Comparison of ENCODE assay signal across 1 cellular context in the genomic region with DNA sequence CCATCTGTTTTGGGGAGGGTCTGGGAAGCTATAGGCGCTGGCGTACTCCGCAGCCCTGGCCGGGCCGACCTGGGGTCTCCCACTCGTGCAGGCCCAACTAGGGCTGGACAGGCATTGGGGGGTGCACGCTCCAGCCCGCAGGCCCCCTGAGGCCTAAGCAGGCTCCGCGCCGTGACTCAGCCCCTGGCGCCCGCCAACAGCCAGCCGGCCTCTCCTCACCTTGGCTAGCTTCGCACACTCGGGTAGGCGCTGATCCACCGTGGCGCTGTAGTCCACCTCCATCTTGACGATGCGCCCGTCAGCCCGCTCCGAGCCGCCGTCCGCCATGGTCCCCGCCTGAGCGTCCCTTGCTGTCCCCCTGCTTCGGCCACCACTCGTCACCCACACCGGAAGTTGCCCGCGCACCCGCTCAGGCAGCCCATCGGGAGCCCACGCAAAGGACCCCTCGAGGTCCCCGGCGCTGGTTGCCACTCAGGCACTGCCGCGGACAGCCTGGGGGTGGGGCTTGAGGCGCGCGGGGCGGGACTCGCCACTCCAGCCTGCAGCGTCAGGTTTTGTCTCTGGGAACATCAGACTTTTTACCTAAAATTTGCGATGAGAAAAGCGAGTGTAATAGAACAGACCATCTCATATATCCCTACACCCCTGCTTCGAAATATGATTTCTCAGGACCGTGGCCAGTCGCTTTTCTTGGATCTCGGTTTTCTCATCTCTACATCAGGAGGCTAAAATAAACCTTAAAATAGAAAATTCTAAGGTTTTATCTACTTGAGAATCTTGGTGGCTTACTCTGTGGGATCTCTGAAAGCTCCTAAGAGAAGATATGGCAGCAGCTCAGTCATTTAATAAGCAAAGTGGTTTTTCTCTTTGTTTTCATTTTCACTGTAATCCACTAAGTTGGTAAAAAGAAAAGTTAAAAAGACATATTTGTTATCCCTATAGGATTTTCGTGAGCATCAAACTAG.
A peak's percentile ranks its signal among the peaks of the same experiment; 100 is the strongest.
TF ChIP-seq lines count a peak whose summit lies in the region.

A gene (minus strand): TSS at position 385 of the 965 bp plus-strand sequence. CDS start 58 bp downstream, at position 327.

TF ChIP-seq in HepG2, 621 proteins besides CTCF, POLR2A, EP300 and RAD21 (continued from another document and continues in another):
- TF ChIP-seq, protein P1, sequence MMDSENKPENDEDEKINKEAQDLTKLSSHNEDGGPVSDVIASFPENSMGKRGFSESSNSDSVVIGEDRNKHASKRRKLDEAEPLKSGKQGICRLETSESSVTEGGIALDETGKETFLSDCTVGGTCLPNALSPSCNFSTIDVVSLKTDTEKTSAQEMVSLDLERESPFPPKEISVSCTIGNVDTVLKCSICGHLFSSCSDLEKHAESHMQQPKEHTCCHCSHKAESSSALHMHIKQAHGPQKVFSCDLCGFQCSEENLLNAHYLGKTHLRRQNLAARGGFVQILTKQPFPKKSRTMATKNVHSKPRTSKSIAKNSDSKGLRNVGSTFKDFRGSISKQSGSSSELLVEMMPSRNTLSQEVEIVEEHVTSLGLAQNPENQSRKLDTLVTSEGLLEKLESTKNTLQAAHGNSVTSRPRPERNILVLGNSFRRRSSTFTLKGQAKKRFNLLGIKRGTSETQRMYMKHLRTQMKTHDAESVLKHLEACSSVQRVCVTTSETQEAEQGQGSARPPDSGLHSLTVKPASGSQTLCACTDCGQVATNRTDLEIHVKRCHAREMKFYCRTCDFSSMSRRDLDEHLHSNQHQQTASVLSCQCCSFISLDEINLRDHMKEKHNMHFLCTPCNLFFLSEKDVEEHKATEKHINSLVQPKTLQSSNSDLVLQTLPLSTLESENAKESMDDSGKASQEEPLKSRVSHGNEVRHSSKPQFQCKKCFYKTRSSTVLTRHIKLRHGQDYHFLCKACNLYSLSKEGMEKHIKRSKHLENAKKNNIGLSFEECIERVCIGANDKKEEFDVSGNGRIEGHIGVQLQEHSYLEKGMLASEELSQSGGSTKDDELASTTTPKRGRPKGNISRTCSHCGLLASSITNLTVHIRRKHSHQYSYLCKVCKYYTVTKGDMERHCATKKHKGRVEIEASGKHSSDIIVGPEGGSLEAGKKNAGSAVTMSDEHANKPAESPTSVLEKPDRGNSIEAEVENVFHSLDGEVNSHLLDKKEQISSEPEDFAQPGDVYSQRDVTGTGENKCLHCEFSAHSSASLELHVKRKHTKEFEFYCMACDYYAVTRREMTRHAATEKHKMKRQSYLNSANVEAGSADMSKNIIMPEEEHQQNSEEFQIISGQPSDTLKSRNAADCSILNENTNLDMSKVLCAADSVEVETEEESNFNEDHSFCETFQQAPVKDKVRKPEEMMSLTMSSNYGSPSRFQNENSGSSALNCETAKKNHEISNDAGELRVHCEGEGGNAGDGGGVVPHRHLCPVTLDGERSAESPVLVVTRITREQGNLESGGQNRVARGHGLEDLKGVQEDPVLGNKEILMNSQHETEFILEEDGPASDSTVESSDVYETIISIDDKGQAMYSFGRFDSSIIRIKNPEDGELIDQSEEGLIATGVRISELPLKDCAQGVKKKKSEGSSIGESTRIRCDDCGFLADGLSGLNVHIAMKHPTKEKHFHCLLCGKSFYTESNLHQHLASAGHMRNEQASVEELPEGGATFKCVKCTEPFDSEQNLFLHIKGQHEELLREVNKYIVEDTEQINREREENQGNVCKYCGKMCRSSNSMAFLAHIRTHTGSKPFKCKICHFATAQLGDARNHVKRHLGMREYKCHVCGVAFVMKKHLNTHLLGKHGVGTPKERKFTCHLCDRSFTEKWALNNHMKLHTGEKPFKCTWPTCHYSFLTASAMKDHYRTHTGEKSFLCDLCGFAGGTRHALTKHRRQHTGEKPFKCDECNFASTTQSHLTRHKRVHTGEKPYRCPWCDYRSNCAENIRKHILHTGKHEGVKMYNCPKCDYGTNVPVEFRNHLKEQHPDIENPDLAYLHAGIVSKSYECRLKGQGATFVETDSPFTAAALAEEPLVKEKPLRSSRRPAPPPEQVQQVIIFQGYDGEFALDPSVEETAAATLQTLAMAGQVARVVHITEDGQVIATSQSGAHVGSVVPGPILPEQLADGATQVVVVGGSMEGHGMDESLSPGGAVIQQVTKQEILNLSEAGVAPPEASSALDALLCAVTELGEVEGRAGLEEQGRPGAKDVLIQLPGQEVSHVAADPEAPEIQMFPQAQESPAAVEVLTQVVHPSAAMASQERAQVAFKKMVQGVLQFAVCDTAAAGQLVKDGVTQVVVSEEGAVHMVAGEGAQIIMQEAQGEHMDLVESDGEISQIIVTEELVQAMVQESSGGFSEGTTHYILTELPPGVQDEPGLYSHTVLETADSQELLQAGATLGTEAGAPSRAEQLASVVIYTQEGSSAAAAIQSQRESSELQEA (CRISPR knock-in tag; IDR thresholded peaks at IDR 0.05; ENCODE audit: not compliant biosample characterization), result peak; percentile 89
- TF ChIP-seq ZBTB21 (CRISPR knock-in tag; IDR thresholded peaks at IDR 0.05) (peak; percentile 38; the same call in 1 of the 2 replicates), SATB2 (CRISPR knock-in tag; IDR thresholded peaks at IDR 0.05) (0 out of 2 replicates have a peak, but pooled peaks have one; percentile 81), NR2F1 (CRISPR knock-in tag; IDR thresholded peaks at IDR 0.05) (no peak; a peak in 1 of 4 replicates), ZNF530 (CRISPR knock-in tag; IDR thresholded peaks at IDR 0.05; ENCODE audit: low read depth) (no peak), YEATS2 (CRISPR knock-in tag; IDR thresholded peaks at IDR 0.05; ENCODE audit: borderline replicate concordance) (peak; percentile 98), KDM5B (CRISPR knock-in tag; IDR thresholded peaks at IDR 0.05; ENCODE audit: borderline replicate concordance) (peak; percentile 98; the same call in 1 of the 2 replicates), HMG20A (CRISPR knock-in tag; IDR thresholded peaks at IDR 0.05; ENCODE audit: borderline replicate concordance) (peak; percentile 33; the same call in 1 of the 2 replicates), ZNF619 (CRISPR knock-in tag; IDR thresholded peaks at IDR 0.05) (peak; percentile 92; the same call in 1 of the 2 replicates), ZNF776 (CRISPR knock-in tag; IDR thresholded peaks at IDR 0.05) (peak; percentile 95), CENPX (CRISPR knock-in tag; IDR thresholded peaks at IDR 0.05) (no peak), CC2D1A (CRISPR knock-in tag; IDR thresholded peaks at IDR 0.05) (0 out of 2 replicates have a peak, but pooled peaks have one; percentile 65), ZNF709 (CRISPR knock-in tag; IDR thresholded peaks at IDR 0.05) (peak; percentile 97), SALL2 (CRISPR knock-in tag; IDR thresholded peaks at IDR 0.05) (peak; percentile 97), SIN3A (IDR thresholded peaks at IDR 0.05; ENCODE audit: borderline replicate concordance, low read depth, low read length) (peak; percentile 80; the same call in 1 of the 2 replicates), ZNF543 (CRISPR knock-in tag; IDR thresholded peaks at IDR 0.05) (0 out of 2 replicates have a peak, but pooled peaks have one; percentile 72)
- TF ChIP-seq, protein P2, sequence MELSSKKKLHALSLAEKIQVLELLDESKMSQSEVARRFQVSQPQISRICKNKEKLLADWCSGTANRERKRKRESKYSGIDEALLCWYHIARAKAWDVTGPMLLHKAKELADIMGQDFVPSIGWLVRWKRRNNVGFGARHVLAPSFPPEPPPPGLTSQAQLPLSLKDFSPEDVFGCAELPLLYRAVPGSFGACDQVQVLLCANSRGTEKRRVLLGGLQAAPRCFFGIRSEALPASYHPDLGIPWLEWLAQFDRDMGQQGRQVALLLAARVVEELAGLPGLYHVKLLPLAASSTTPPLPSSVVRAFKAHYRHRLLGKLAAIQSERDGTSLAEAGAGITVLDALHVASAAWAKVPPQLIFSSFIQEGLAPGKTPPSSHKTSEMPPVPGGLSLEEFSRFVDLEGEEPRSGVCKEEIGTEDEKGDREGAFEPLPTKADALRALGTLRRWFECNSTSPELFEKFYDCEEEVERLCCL (CRISPR knock-in tag; IDR thresholded peaks at IDR 0.05; ENCODE audit: borderline replicate concordance), result peak; percentile 92
- TF ChIP-seq, protein P3, sequence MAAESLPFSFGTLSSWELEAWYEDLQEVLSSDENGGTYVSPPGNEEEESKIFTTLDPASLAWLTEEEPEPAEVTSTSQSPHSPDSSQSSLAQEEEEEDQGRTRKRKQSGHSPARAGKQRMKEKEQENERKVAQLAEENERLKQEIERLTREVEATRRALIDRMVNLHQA (CRISPR knock-in tag; IDR thresholded peaks at IDR 0.05), result no peak
- TF ChIP-seq, protein P4, sequence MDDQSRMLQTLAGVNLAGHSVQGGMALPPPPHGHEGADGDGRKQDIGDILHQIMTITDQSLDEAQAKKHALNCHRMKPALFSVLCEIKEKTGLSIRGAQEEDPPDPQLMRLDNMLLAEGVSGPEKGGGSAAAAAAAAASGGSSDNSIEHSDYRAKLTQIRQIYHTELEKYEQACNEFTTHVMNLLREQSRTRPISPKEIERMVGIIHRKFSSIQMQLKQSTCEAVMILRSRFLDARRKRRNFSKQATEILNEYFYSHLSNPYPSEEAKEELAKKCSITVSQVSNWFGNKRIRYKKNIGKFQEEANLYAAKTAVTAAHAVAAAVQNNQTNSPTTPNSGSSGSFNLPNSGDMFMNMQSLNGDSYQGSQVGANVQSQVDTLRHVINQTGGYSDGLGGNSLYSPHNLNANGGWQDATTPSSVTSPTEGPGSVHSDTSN (CRISPR knock-in tag; IDR thresholded peaks at IDR 0.05; ENCODE audit: borderline replicate concordance), result no peak
- TF ChIP-seq, protein P5, sequence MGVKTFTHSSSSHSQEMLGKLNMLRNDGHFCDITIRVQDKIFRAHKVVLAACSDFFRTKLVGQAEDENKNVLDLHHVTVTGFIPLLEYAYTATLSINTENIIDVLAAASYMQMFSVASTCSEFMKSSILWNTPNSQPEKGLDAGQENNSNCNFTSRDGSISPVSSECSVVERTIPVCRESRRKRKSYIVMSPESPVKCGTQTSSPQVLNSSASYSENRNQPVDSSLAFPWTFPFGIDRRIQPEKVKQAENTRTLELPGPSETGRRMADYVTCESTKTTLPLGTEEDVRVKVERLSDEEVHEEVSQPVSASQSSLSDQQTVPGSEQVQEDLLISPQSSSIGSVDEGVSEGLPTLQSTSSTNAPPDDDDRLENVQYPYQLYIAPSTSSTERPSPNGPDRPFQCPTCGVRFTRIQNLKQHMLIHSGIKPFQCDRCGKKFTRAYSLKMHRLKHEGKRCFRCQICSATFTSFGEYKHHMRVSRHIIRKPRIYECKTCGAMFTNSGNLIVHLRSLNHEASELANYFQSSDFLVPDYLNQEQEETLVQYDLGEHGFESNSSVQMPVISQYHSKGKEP (CRISPR knock-in tag; IDR thresholded peaks at IDR 0.05), result no peak
- TF ChIP-seq, protein P6, sequence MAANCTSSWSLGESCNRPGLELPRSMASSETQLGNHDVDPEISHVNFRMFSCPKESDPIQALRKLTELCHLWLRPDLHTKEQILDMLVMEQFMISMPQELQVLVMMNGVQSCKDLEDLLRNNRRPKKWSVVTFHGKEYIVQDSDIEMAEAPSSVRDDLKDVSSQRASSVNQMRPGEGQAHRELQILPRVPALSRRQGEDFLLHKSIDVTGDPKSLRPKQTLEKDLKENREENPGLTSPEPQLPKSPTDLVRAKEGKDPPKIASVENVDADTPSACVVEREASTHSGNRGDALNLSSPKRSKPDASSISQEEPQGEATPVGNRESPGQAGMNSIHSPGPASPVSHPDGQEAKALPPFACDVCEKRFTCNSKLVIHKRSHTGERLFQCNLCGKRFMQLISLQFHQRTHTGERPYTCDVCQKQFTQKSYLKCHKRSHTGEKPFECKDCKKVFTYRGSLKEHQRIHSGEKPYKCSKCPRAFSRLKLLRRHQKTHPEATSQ (CRISPR knock-in tag; IDR thresholded peaks at IDR 0.05; ENCODE audit: borderline replicate concordance), result peak; percentile 74; the same call in 1 of the 2 replicates
- TF ChIP-seq, protein P7, sequence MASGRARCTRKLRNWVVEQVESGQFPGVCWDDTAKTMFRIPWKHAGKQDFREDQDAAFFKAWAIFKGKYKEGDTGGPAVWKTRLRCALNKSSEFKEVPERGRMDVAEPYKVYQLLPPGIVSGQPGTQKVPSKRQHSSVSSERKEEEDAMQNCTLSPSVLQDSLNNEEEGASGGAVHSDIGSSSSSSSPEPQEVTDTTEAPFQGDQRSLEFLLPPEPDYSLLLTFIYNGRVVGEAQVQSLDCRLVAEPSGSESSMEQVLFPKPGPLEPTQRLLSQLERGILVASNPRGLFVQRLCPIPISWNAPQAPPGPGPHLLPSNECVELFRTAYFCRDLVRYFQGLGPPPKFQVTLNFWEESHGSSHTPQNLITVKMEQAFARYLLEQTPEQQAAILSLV (CRISPR knock-in tag; IDR thresholded peaks at IDR 0.05; ENCODE audit: borderline replicate concordance), result no peak; the same call in 1 of the 2 replicates
- TF ChIP-seq, protein P8, sequence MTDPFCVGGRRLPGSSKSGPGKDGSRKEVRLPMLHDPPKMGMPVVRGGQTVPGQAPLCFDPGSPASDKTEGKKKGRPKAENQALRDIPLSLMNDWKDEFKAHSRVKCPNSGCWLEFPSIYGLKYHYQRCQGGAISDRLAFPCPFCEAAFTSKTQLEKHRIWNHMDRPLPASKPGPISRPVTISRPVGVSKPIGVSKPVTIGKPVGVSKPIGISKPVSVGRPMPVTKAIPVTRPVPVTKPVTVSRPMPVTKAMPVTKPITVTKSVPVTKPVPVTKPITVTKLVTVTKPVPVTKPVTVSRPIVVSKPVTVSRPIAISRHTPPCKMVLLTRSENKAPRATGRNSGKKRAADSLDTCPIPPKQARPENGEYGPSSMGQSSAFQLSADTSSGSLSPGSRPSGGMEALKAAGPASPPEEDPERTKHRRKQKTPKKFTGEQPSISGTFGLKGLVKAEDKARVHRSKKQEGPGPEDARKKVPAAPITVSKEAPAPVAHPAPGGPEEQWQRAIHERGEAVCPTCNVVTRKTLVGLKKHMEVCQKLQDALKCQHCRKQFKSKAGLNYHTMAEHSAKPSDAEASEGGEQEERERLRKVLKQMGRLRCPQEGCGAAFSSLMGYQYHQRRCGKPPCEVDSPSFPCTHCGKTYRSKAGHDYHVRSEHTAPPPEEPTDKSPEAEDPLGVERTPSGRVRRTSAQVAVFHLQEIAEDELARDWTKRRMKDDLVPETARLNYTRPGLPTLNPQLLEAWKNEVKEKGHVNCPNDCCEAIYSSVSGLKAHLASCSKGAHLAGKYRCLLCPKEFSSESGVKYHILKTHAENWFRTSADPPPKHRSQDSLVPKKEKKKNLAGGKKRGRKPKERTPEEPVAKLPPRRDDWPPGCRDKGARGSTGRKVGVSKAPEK (CRISPR knock-in tag; IDR thresholded peaks at IDR 0.05; ENCODE audit: borderline replicate concordance), result peak; percentile 66; the same call in 1 of the 2 replicates
